1 cellular context compared by ENCODE assay signal in genomic region chr6:46891396-46891795, GRCh38.
TF ChIP-seq lines count a peak whose summit lies in the region.

No MANE protein-coding gene starts in this region.

TF ChIP-seq in endothelial cell of umbilical vein, 7 proteins besides CTCF, POLR2A, EP300 and RAD21:
- TF ChIP-seq POLR2AphosphoS5 (IDR thresholded peaks at IDR 0.05; ENCODE audit: insufficient read depth, low read depth, low read length) (no peak), EZH2 (IDR thresholded peaks at IDR 0.05; ENCODE audit: borderline replicate concordance, low read depth, low read length, severe bottlenecking) (no peak), MAX (IDR thresholded peaks at IDR 0.05; ENCODE audit: insufficient read depth, insufficient read length) (no peak), MYC (IDR thresholded peaks at IDR 0.05; ENCODE audit: low read depth, low read length) (no peak), FOS (IDR thresholded peaks at IDR 0.05; ENCODE audit: borderline replicate concordance, insufficient read depth, low read length) (no peak), JUN (IDR thresholded peaks at IDR 0.05; ENCODE audit: borderline replicate concordance, insufficient read depth, insufficient read length, low read depth) (no peak)
